11 cellular contexts compared by ENCODE assay signal in the genomic region with DNA sequence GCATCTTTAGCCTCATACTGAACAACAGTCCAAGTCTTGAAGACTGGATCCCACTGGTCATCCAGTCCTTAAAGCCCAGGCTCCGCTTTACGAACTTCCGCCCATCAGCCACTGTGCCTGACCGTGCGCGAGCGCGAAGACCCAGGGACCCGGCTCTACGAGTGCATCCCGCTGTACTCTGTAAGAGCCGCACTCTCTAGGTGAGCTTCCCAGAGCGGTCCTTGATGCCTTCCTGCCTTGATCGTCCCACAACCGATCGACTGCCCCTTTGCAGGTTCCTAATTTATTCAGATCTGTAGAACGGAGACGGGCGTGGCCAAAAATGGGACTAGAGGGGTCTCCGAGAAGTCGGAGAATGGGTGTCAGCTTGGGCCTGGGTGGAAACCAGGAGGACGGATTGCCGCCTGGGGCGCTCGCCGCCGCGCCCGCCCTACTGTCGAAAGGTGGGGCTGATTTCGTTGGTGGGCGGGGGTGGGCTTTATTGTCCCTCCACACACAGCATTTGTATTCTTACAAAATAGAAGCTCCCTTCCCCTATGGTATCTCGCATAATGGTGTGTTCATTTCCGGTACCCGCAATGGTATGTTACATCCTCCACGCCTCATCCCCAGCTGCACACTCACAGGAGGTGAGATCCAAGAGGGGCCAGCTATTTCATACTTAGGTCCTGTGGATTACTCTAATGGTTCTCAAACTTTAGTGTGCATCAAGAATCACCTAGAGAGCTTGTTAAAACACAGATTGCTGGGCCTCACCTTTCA. TPM values are rescaled to one million over a fixed set of nuclear protein-coding genes. Genes with fewer than 3 reads are reported as not detected.
DNase-seq lines count a peak whose midpoint lies in the region; ATAC-seq and TF ChIP-seq lines count a peak whose summit lies in the region.
"Had no signal": no experiment of that assay in that cellular context is flagged by ENCODE, and none has a peak within 500 bp of the region (broad histone marks: within the 10 kb centered on the region; RNA-seq: fewer than 3 reads in every experiment).

No MANE protein-coding gene starts in this region.

- H3K36me3 Mint-ChIP-seq in osteocyte (ENCODE audit: unreplicated experiment) (no peaks in the 10 kb centered on the region), HFFc6 (ENCODE audit: low read depth) (no peaks in the 10 kb centered on the region)

- peak; percentile 60 for DNase-seq in activated CD8-positive, alpha-beta memory T cell treated with anti-CD3 and anti-CD28 coated beads for 24 hours
- DNase-seq in activated CD8-positive, alpha-beta memory T cell treated with anti-CD3 and anti-CD28 coated beads, Interleukin-2, amount 50 U/mL, for 4 hours, result no peak
- peak; percentile 32 for DNase-seq in GM13976 (ENCODE audit: low spot score)
- DNase-seq in cardiac fibroblast (ENCODE audit: low read depth in 2 of 2), result peak; percentile 31 to 46
- DNase-seq in osteocyte (ENCODE audit: extremely low spot score, unreplicated experiment), result peak; percentile 83
- DNase-seq in SW 1271 (lab: John Stamatoyannopoulos, UW), result no peak
- DNase-seq in HFFc6, result no peak
- DNase-seq: NCI-H1694, SJCRH30 had no signal

- H3K4me3 ChIP-seq in cardiac fibroblast (replicated peaks in 1 of 2; ENCODE audit: low read depth in 2 of 2, low read length in 2 of 2), result no peak overlapping the region
- H3K4me3 ChIP-seq: SJCRH30, upper lobe of left lung had no signal

- peaks cover 11% of the 10 kb centered on the region for H3K27me3 Mint-ChIP-seq in osteocyte (ENCODE audit: unreplicated experiment)
- H3K27me3 Mint-ChIP-seq in HFFc6 (ENCODE audit: insufficient read depth), result peaks cover 19% of the 10 kb centered on the region

- H3K4me1 Mint-ChIP-seq in osteocyte (ENCODE audit: unreplicated experiment) (peaks cover 4% of the 10 kb centered on the region), HFFc6 (ENCODE audit: low read depth) (peaks cover 10% of the 10 kb centered on the region; the same call in 1 of the 2 replicates)

- no peak for ATAC-seq in GM18858 (IDR thresholded peaks at IDR 0.05; ENCODE audit: unreplicated experiment)

- H3K9me3 Mint-ChIP-seq in osteocyte (ENCODE audit: unreplicated experiment) (peaks cover 7% of the 10 kb centered on the region), HFFc6 (no peaks in the 10 kb centered on the region)

- H3K27ac Mint-ChIP-seq in osteocyte (ENCODE audit: unreplicated experiment) (no peak overlapping the region), HFFc6 (no peak overlapping the region)

- in situ Hi-C loops in GM13976 (cut with MboI; ENCODE audit: low sequenced_read_pairs, unreplicated experiment), result no loop called here

- TF ChIP-seq CTCF in GM13976 (IDR thresholded peaks at IDR 0.05; ENCODE audit: borderline replicate concordance, control extremely low read depth, extremely low read depth, insufficient read depth, missing control alignments), result no peak
- TF ChIP-seq CTCF in cardiac fibroblast (IDR thresholded peaks at IDR 0.05; ENCODE audit: low read depth, low read length), result no peak
- TF ChIP-seq CTCF in osteocyte (IDR thresholded peaks at IDR 0.05), result no peak
- no peak for TF ChIP-seq CTCF in HFFc6 (IDR thresholded peaks at IDR 0.05)

- H3K4me3 Mint-ChIP-seq in osteocyte (ENCODE audit: unreplicated experiment) (no peak overlapping the region), HFFc6 (no peak overlapping the region)

RNA-seq across cellular contexts. Expression of a gene that starts 42.3 kb away (rescaled TPM):
- 23.9 and 27.4 TPM in 2 replicates for total RNA-seq in osteocyte
- 10 to 100 TPM; 13.0 to 19.1 (median 16.6) TPM for total RNA-seq in HFFc6 (2021; fragmentation: NEBNext Ultra II Directional; extraction: Animal tissue kit (Norgen Biotek cat#: 25700))

RNA-seq across cellular contexts. Expression of a gene that starts 48.0 kb away (rescaled TPM):
- 12.6 and 17.3 TPM in 2 replicates for total RNA-seq in osteocyte
- 1 to 10 TPM; 2.1 to 3.1 (median 2.8) TPM for total RNA-seq in HFFc6 (2021; fragmentation: NEBNext Ultra II Directional; extraction: Animal tissue kit (Norgen Biotek cat#: 25700))

Comparison
In these comparisons a context has a peak if more than half of its experiments do, and no peak if none do; other contexts are left out.
1. DNase-seq: peak in activated CD8-positive, alpha-beta memory T cell treated with anti-CD3 and anti-CD28 coated beads for 24 hours (single experiment), GM13976 (single experiment), cardiac fibroblast (2 of 2) and osteocyte (single experiment); none in activated CD8-positive, alpha-beta memory T cell treated with anti-CD3 and anti-CD28 coated beads, Interleukin-2, amount 50 U/mL, for 4 hours (single experiment), SW 1271 (0 of 2) and HFFc6 (single experiment).